Comparison of ENCODE assay signal across 8 cellular contexts in genomic region chr16:17301593-17302135, GRCh38.
DNase-seq lines count a peak whose midpoint lies in the region; ATAC-seq and TF ChIP-seq lines count a peak whose summit lies in the region.

No MANE protein-coding gene starts in this region.

- H3K9me2 ChIP-seq in GM23338 (ENCODE audit: insufficient read depth) = no peaks in the 10 kb centered on the region
- no peaks in the 10 kb centered on the region for H3K9me2 ChIP-seq in MM.1S (replicated peaks; ENCODE audit: insufficient read depth, low read length)

- H3F3A ChIP-seq in GM23338 (replicated peaks; ENCODE audit: low read depth) (no peaks in the 10 kb centered on the region), MM.1S (ENCODE audit: insufficient read depth, low read length) (no peaks in the 10 kb centered on the region)

- H3K27ac ChIP-seq in GM23338 (ENCODE audit: low read depth) = peak overlapping the region; percentile 39
- H3K27ac ChIP-seq in MM.1S (ENCODE audit: low read length) = no peak overlapping the region
- no peak overlapping the region for H3K27ac ChIP-seq in naive thymus-derived CD4-positive, alpha-beta T cell (ENCODE audit: low read depth, low read length)

- no peak overlapping the region for H2AFZ ChIP-seq in GM23338
- H2AFZ ChIP-seq in MM.1S (ENCODE audit: low read length) = no peak overlapping the region

- H3K79me2 ChIP-seq in GM23338 (replicated peaks; ENCODE audit: insufficient read depth) (0 out of 2 replicates have a peak, but pooled peaks cover 14% of the 10 kb centered on the region), MM.1S (ENCODE audit: low read length) (peaks cover 33% of the 10 kb centered on the region)

- no peak overlapping the region for H3K4me2 ChIP-seq in GM23338
- H3K4me2 ChIP-seq in MM.1S (ENCODE audit: low read depth, low read length) = no peak overlapping the region

- H3K4me3 Mint-ChIP-seq in GM23338 = no peak overlapping the region
- H3K4me3 Mint-ChIP-seq in naive thymus-derived CD4-positive, alpha-beta T cell = peak overlapping the region in 3 of 10 donors; percentile 9 to 69 (median 50)

- H3K27me3 ChIP-seq in GM23338 (ENCODE audit: insufficient read depth) = no peaks in the 10 kb centered on the region
- no peaks in the 10 kb centered on the region for H3K27me3 ChIP-seq in MM.1S (replicated peaks; ENCODE audit: insufficient read depth, low read length)
- H3K27me3 ChIP-seq in naive thymus-derived CD4-positive, alpha-beta T cell (ENCODE audit: control insufficient read depth in 2 of 2, insufficient read depth in 2 of 2, low read length in 2 of 2) = no peaks in the 10 kb centered on the region
- H3K27me3 ChIP-seq in H7 (ENCODE audit: control insufficient read depth, insufficient read depth, low read length) = no peaks in the 10 kb centered on the region

- H3K27me3 Mint-ChIP-seq in GM23338 (ENCODE audit: insufficient read depth, low read depth, poor library complexity) = peaks cover 6% of the 10 kb centered on the region
- H3K27me3 Mint-ChIP-seq in naive thymus-derived CD4-positive, alpha-beta T cell = no peaks in the 10 kb centered on the region

- POLR2A ChIA-PET in naive thymus-derived CD4-positive, alpha-beta T cell (lab: Charles Lee) = interaction anchor here (0.8 to 1.1 kb wide), 2 partner anchors 16 to 40 kb away, joined by 3 to 4 read pairs; no protein-coding TSS in a partner anchor

- H3K9me3 ChIP-seq in MM.1S (replicated peaks; ENCODE audit: insufficient read depth, low read length) = no peaks in the 10 kb centered on the region
- H3K9me3 ChIP-seq in naive thymus-derived CD4-positive, alpha-beta T cell (ENCODE audit: control insufficient read depth in 2 of 3, low read length in 3 of 3) = no peaks in the 10 kb centered on the region

- H3K9ac ChIP-seq in MM.1S (ENCODE audit: low read length) = no peak overlapping the region

- DNase-seq in GM23338 (ENCODE audit: low spot score) (no peak), MM.1S (peak; percentile 38), T-helper 9 cell (no peak), H7 (no peak), NCI-H146 (lab: John Stamatoyannopoulos, UW) (no peak)
- DNase-seq in naive thymus-derived CD4-positive, alpha-beta T cell = no peak

- no peak overlapping the region for H3K27ac Mint-ChIP-seq in GM23338
- H3K27ac Mint-ChIP-seq in naive thymus-derived CD4-positive, alpha-beta T cell = peak overlapping the region in 3 of 9 donors; percentile 25 to 49 (median 45)

- H3K36me3 ChIP-seq in GM23338 (ENCODE audit: insufficient read depth) (no peaks in the 10 kb centered on the region), MM.1S (replicated peaks; ENCODE audit: insufficient read depth, low read length) (no peaks in the 10 kb centered on the region), H7 (replicated peaks; ENCODE audit: control insufficient read depth, insufficient read depth, low read length) (no peaks in the 10 kb centered on the region)
- no peaks in the 10 kb centered on the region for H3K36me3 ChIP-seq in naive thymus-derived CD4-positive, alpha-beta T cell (ENCODE audit: control insufficient read depth in 2 of 3, insufficient read depth in 3 of 3, low read length in 3 of 3)

- H3K4me1 Mint-ChIP-seq in GM23338 = peaks cover 60% of the 10 kb centered on the region
- peaks cover 26 to 59% (median 50%) of the 10 kb centered on the region in 7 donors for H3K4me1 Mint-ChIP-seq in naive thymus-derived CD4-positive, alpha-beta T cell

- no peak overlapping the region for H3K4me3 ChIP-seq in GM23338
- no peak overlapping the region for H3K4me3 ChIP-seq in MM.1S (ENCODE audit: low read length)
- H3K4me3 ChIP-seq in naive thymus-derived CD4-positive, alpha-beta T cell (ENCODE audit: low read length) = no peak overlapping the region
- no peak overlapping the region for H3K4me3 ChIP-seq in H7 (ENCODE audit: insufficient read depth, low read depth, low read length)

- H3K9me3 Mint-ChIP-seq in GM23338 = no peaks in the 10 kb centered on the region
- H3K9me3 Mint-ChIP-seq in naive thymus-derived CD4-positive, alpha-beta T cell = no peaks in the 10 kb centered on the region

- H3K4me1 ChIP-seq in GM23338 (ENCODE audit: insufficient read depth) (peaks cover 43% of the 10 kb centered on the region), MM.1S (ENCODE audit: low read length) (no peaks in the 10 kb centered on the region)
- H3K4me1 ChIP-seq in naive thymus-derived CD4-positive, alpha-beta T cell (ENCODE audit: control insufficient read depth in 2 of 2, insufficient read depth in 2 of 2, low read length in 2 of 2) = peaks cover 4 to 14% of the 10 kb centered on the region in 2 donors

- H4K20me1 ChIP-seq in GM23338 (replicated peaks; ENCODE audit: insufficient read depth) (no peaks in the 10 kb centered on the region), MM.1S (ENCODE audit: insufficient read depth, low read length) (no peaks in the 10 kb centered on the region)

- TF ChIP-seq CTCF in GM23338 (conservative IDR thresholded peaks at IDR 0.05; ENCODE audit: low read depth in 2 of 2) (no peak), MM.1S (IDR thresholded peaks at IDR 0.05; ENCODE audit: low read length) (no peak)

- no peaks in the 10 kb centered on the region for H3K36me3 Mint-ChIP-seq in GM23338 (ENCODE audit: low read depth)
- peaks cover 0 to 9% (median 0%) of the 10 kb centered on the region in 5 donors for H3K36me3 Mint-ChIP-seq in naive thymus-derived CD4-positive, alpha-beta T cell

- intact Hi-C loops in naive thymus-derived CD4-positive, alpha-beta T cell (cut with micrococcal nuclease) = no loop called here

- ATAC-seq in GM18868 (IDR thresholded peaks at IDR 0.05; ENCODE audit: unreplicated experiment) (peak; percentile 79), GM23338 (no peak), SK-N-SH treated with all-trans-retinoic acid at 6 μM for 48 hours (no peak)
- ATAC-seq in naive thymus-derived CD4-positive, alpha-beta T cell = peak; percentile 75

- CTCF ChIA-PET in naive thymus-derived CD4-positive, alpha-beta T cell (lab: Charles Lee) = interaction anchor here (0.6 to 1.1 kb wide), 2 partner anchors 12 to 39 kb away, joined by 3 read pairs; no protein-coding TSS in a partner anchor

TF ChIP-seq in GM23338, 12 proteins besides CTCF, POLR2A, EP300 and RAD21:
- TF ChIP-seq ZNF331 (CRISPR knock-in tag; IDR thresholded peaks at IDR 0.05; ENCODE audit: low read depth) = no peak
TF ChIP-seq in GM23338: peak in this region for 0.

TF ChIP-seq in SK-N-SH treated with all-trans-retinoic acid at 6 μM for 48 hours, 23 proteins besides CTCF, POLR2A, EP300 and RAD21 (continues in another document):
- TF ChIP-seq PPARA (CRISPR knock-in tag; IDR thresholded peaks at IDR 0.05; ENCODE audit: borderline replicate concordance) (no peak), OSR1 (CRISPR knock-in tag; IDR thresholded peaks at IDR 0.05) (no peak), ESRRG (CRISPR knock-in tag; IDR thresholded peaks at IDR 0.05) (no peak), CSRNP3 (CRISPR knock-in tag; IDR thresholded peaks at IDR 0.05) (no peak), GLIS3 (CRISPR knock-in tag; IDR thresholded peaks at IDR 0.05) (no peak), SNAI2 (CRISPR knock-in tag; IDR thresholded peaks at IDR 0.05) (no peak), ZC3H10 (CRISPR knock-in tag; IDR thresholded peaks at IDR 0.05) (no peak), TSHZ2 (CRISPR knock-in tag; IDR thresholded peaks at IDR 0.05) (no peak), POU6F1 (CRISPR knock-in tag; IDR thresholded peaks at IDR 0.05; ENCODE audit: borderline replicate concordance, low read depth) (no peak)

Comparison
In these comparisons a context has a peak if more than half of its experiments do, and no peak if none do; other contexts are left out.
1. ATAC-seq: peak in GM18868 (single experiment) and naive thymus-derived CD4-positive, alpha-beta T cell (single experiment); none in GM23338 (single experiment) and SK-N-SH treated with all-trans-retinoic acid at 6 μM for 48 hours (single experiment).